In genomic region chr2:236692937-236693336, GRCh38 we compare ENCODE assay signal across 19 cellular contexts.
DNase-seq lines count a peak whose midpoint lies in the region; ATAC-seq, FAIRE-seq and TF ChIP-seq lines count a peak whose summit lies in the region.
"Had no signal": no experiment of that assay in that cellular context is flagged by ENCODE, and none has a peak within 500 bp of the region (broad histone marks: within the 10 kb centered on the region; RNA-seq: fewer than 3 reads in every experiment).

No MANE protein-coding gene starts in this region.

- no peak overlapping the region for H2AK5ac ChIP-seq in neuronal stem cell (ENCODE audit: low read depth, low read length)

- TF ChIP-seq POLR2A in esophagus muscularis mucosa (IDR thresholded peaks at IDR 0.05; ENCODE audit: low read depth): no peak

- H3K27me3 ChIP-seq in Caco-2 (replicated peaks; ENCODE audit: control insufficient read depth, insufficient read depth, low read length): no peaks in the 10 kb centered on the region
- no peaks in the 10 kb centered on the region for H3K27me3 ChIP-seq in astrocyte (ENCODE audit: insufficient read depth, low read length)
- H3K27me3 ChIP-seq in neuronal stem cell (ENCODE audit: control insufficient read depth in 3 of 3, insufficient read depth in 3 of 3, low read depth in 1 of 3, low read length in 3 of 3): no peaks in the 10 kb centered on the region
- peaks cover 0 to 14% (median 0%) of the 10 kb centered on the region in 4 donors for H3K27me3 ChIP-seq in esophagus muscularis mucosa

- no peak for TF ChIP-seq CTCF in Caco-2 (IDR thresholded peaks at IDR 0.05; ENCODE audit: insufficient read depth in 1 of 2, low read depth in 1 of 2, low read length in 1 of 2, severe bottlenecking in 1 of 2, unreplicated experiment in 1 of 2)
- no peak for TF ChIP-seq CTCF in astrocyte (IDR thresholded peaks at IDR 0.05; ENCODE audit: insufficient read depth, low read depth, low read length)
- no peak for TF ChIP-seq CTCF in esophagus muscularis mucosa (IDR thresholded peaks at IDR 0.05)

- no peak for FAIRE-seq in astrocyte (lab: Jason Lieb, UNC)
- FAIRE-seq: A549, G401.6, GM12892 had no signal

- H3K9me3 Mint-ChIP-seq in Caco-2 (ENCODE audit: unreplicated experiment) (no peaks in the 10 kb centered on the region), astrocyte (ENCODE audit: unreplicated experiment) (no peaks in the 10 kb centered on the region)
- H3K9me3 Mint-ChIP-seq in activated CD8-positive, alpha-beta T cell treated with anti-CD3 and anti-CD28 coated beads, Interleukin-2, amount 10 ng/mL, durations not matched to agents 7 days and 5 days (ENCODE audit: insufficient read depth): no peaks in the 10 kb centered on the region
- H3K9me3 Mint-ChIP-seq: GM23338, H9 had no signal

- BruUV-seq in Caco-2 (replicated peaks; lab: Mats Ljungman, UMichigan): no TSS peak

- no peak overlapping the region for H4K91ac ChIP-seq in neuronal stem cell (ENCODE audit: low read depth, low read length, poor library complexity)

- no peak for DNase-seq in Caco-2
- DNase-seq in astrocyte (ENCODE audit: low read depth): no peak
- DNase-seq in neuronal stem cell (ENCODE audit: low spot score): no peak
- no peak for DNase-seq in activated CD8-positive, alpha-beta T cell treated with anti-CD3 and anti-CD28 coated beads, Interleukin-2, amount 10 ng/mL, durations not matched to agents 7 days and 5 days
- no peak for DNase-seq in esophagus muscularis mucosa (ENCODE audit: extremely low spot score)
- DNase-seq: 8988T; ACHN; C1 segment of cervical spinal cord; CD4-positive, alpha-beta memory T cell; COR-L47; DMS153; DND-41; H9 had no signal

- no peak overlapping the region for H4K8ac ChIP-seq in neuronal stem cell (ENCODE audit: low read depth, low read length)

- no peak overlapping the region for H3K4me3 ChIP-seq in Caco-2 (ENCODE audit: low read depth, low read length)
- H3K4me3 ChIP-seq in astrocyte (ENCODE audit: insufficient read depth, low read depth, low read length): no peak overlapping the region
- H3K4me3 ChIP-seq in neuronal stem cell (ENCODE audit: low read length in 2 of 2): no peak overlapping the region
- H3K4me3 ChIP-seq in esophagus muscularis mucosa: no peak overlapping the region
- H3K4me3 ChIP-seq: A549, GM23338 had no signal

- H3K9me3 ChIP-seq in Caco-2: no peaks in the 10 kb centered on the region
- H3K9me3 ChIP-seq in astrocyte (ENCODE audit: insufficient read depth, low read depth, low read length): no peaks in the 10 kb centered on the region
- H3K9me3 ChIP-seq in neuronal stem cell (replicated peaks in 1 of 2; ENCODE audit: control insufficient read depth in 2 of 2, insufficient read depth in 1 of 2, low read depth in 1 of 2, low read length in 2 of 2): no peaks in the 10 kb centered on the region
- no peaks in the 10 kb centered on the region for H3K9me3 ChIP-seq in esophagus muscularis mucosa
- H3K9me3 ChIP-seq: A549 had no signal

- intact Hi-C loops in Caco-2 (cut with micrococcal nuclease; ENCODE audit: unreplicated experiment) (loop anchor here (1.0 to 10.0 kb wide), 3 partner anchors 52 to 332 kb away; no protein-coding TSS in a partner anchor), esophagus muscularis mucosa (cut with DNase I) (no loop called here)

- H3K4me3 Mint-ChIP-seq in Caco-2 (ENCODE audit: unreplicated experiment) (no peak overlapping the region), astrocyte (ENCODE audit: unreplicated experiment) (no peak overlapping the region)
- no peak overlapping the region for H3K4me3 Mint-ChIP-seq in activated CD8-positive, alpha-beta T cell treated with anti-CD3 and anti-CD28 coated beads, Interleukin-2, amount 10 ng/mL, durations not matched to agents 7 days and 5 days
- H3K4me3 Mint-ChIP-seq: CD4-positive, alpha-beta memory T cell; GM23338; H9 had no signal

- no peak overlapping the region for H3K23ac ChIP-seq in neuronal stem cell (ENCODE audit: low read depth, low read length, poor library complexity)

- ATAC-seq in activated CD8-positive, alpha-beta T cell treated with anti-CD3 and anti-CD28 coated beads, Interleukin-2, amount 10 ng/mL, durations not matched to agents 7 days and 5 days: no peak
- ATAC-seq in GM21381 (IDR thresholded peaks at IDR 0.05; ENCODE audit: unreplicated experiment): no peak
- ATAC-seq: A549, HCT116 had no signal

- no peak overlapping the region for H2BK5ac ChIP-seq in neuronal stem cell (ENCODE audit: low read length)

- no peak for TF ChIP-seq EP300 in esophagus muscularis mucosa (IDR thresholded peaks at IDR 0.05)

- H2BK120ac ChIP-seq in neuronal stem cell (ENCODE audit: low read depth, low read length): no peak overlapping the region

- H3K27me3 Mint-ChIP-seq in Caco-2 (ENCODE audit: insufficient read depth, unreplicated experiment) (no peaks in the 10 kb centered on the region), astrocyte (ENCODE audit: low read depth, unreplicated experiment) (peaks cover 5% of the 10 kb centered on the region)
- H3K27me3 Mint-ChIP-seq in activated CD8-positive, alpha-beta T cell treated with anti-CD3 and anti-CD28 coated beads, Interleukin-2, amount 10 ng/mL, durations not matched to agents 7 days and 5 days (ENCODE audit: low read depth): no peaks in the 10 kb centered on the region

- H3K14ac ChIP-seq in neuronal stem cell (ENCODE audit: low read length): no peak overlapping the region

- H3K9ac ChIP-seq in astrocyte (ENCODE audit: low read length) (no peak overlapping the region), neuronal stem cell (ENCODE audit: low read depth, low read length, poor library complexity) (no peak overlapping the region)

- H3K4me1 Mint-ChIP-seq in Caco-2 (ENCODE audit: low read depth, unreplicated experiment) (peaks cover 13% of the 10 kb centered on the region), astrocyte (ENCODE audit: low read depth, unreplicated experiment) (peaks cover 45% of the 10 kb centered on the region)
- no peaks in the 10 kb centered on the region for H3K4me1 Mint-ChIP-seq in activated CD8-positive, alpha-beta T cell treated with anti-CD3 and anti-CD28 coated beads, Interleukin-2, amount 10 ng/mL, durations not matched to agents 7 days and 5 days (ENCODE audit: low read depth)

- peak overlapping the region; percentile 39 for H3K18ac ChIP-seq in neuronal stem cell (ENCODE audit: low read length)

- H2AFZ ChIP-seq in astrocyte (ENCODE audit: low read depth, low read length) (no peak overlapping the region), neuronal stem cell (ENCODE audit: low read length) (no peak overlapping the region)
- H2AFZ ChIP-seq: GM23338 had no signal

- H3K79me2 ChIP-seq in astrocyte (ENCODE audit: insufficient read depth, low read length): no peaks in the 10 kb centered on the region

- H3K4ac ChIP-seq in neuronal stem cell (ENCODE audit: low read length): no peak overlapping the region

- H4K20me1 ChIP-seq in astrocyte (ENCODE audit: insufficient read depth, low read length): no peaks in the 10 kb centered on the region

- POLR2A ChIA-PET in Caco-2 (lab: Charles Lee): no interaction called here
- POLR2A ChIA-PET in activated CD8-positive, alpha-beta T cell treated with anti-CD3 and anti-CD28 coated beads, Interleukin-2, amount 10 ng/mL, durations not matched to agents 7 days and 5 days (lab: Charles Lee): no interaction called here

- H3K36me3 Mint-ChIP-seq in Caco-2 (ENCODE audit: insufficient read depth, unreplicated experiment): no peaks in the 10 kb centered on the region
- no peaks in the 10 kb centered on the region for H3K36me3 Mint-ChIP-seq in astrocyte (ENCODE audit: low read depth, unreplicated experiment)
- no peaks in the 10 kb centered on the region for H3K36me3 Mint-ChIP-seq in activated CD8-positive, alpha-beta T cell treated with anti-CD3 and anti-CD28 coated beads, Interleukin-2, amount 10 ng/mL, durations not matched to agents 7 days and 5 days (ENCODE audit: low read depth)
- H3K36me3 Mint-ChIP-seq: CD4-positive, alpha-beta memory T cell had no signal

- H3K4me2 ChIP-seq in astrocyte (ENCODE audit: low read length): no peak overlapping the region
- H3K4me2 ChIP-seq in neuronal stem cell (ENCODE audit: insufficient read depth, low read length, poor library complexity, severe bottlenecking): no peak overlapping the region
- H3K4me2 ChIP-seq: A549, GM23338 had no signal

- no peaks in the 10 kb centered on the region for H3K36me3 ChIP-seq in Caco-2 (ENCODE audit: control insufficient read depth, insufficient read depth, low read length)
- H3K36me3 ChIP-seq in astrocyte (ENCODE audit: insufficient read depth, low read length): no peaks in the 10 kb centered on the region
- no peaks in the 10 kb centered on the region for H3K36me3 ChIP-seq in neuronal stem cell (replicated peaks in 1 of 2; ENCODE audit: control insufficient read depth in 2 of 2, insufficient read depth in 2 of 2, low read length in 2 of 2)
- H3K36me3 ChIP-seq in esophagus muscularis mucosa: no peaks in the 10 kb centered on the region

- H3K79me1 ChIP-seq in neuronal stem cell (ENCODE audit: low read depth, low read length): no peaks in the 10 kb centered on the region

- no CpG with 5 or more reads among the region's 7 CpGs for WGBS in neuronal stem cell (ENCODE audit: extremely low coverage in 2 of 2, insufficient read length in 2 of 2, insufficient replicate concordance in 1 of 2), 2 donors
- 90% methylated on average over 7 of the region's 7 CpGs for WGBS in esophagus muscularis mucosa

- no peak overlapping the region for H2BK12ac ChIP-seq in neuronal stem cell (ENCODE audit: low read length)

- H3K4me1 ChIP-seq in Caco-2 (peaks cover 18% of the 10 kb centered on the region), astrocyte (ENCODE audit: insufficient read depth, low read length) (peaks cover 25% of the 10 kb centered on the region), neuronal stem cell (ENCODE audit: control insufficient read depth in 2 of 2, insufficient read depth in 1 of 2, low read depth in 1 of 2, low read length in 2 of 2) (peaks cover 21 to 32% of the 10 kb centered on the region in 2 donors), esophagus muscularis mucosa (peaks cover 4 to 14% (median 8%) of the 10 kb centered on the region in 4 donors)

- H3K27ac ChIP-seq in astrocyte (ENCODE audit: low read depth, low read length) (no peak overlapping the region), neuronal stem cell (replicated peaks; ENCODE audit: low read length) (no peak overlapping the region), esophagus muscularis mucosa (replicated peaks in 1 of 4) (no peak overlapping the region)
- H3K27ac ChIP-seq: A549 had no signal

- CTCF ChIA-PET in Caco-2 (lab: Charles Lee): no interaction called here
- CTCF ChIA-PET in activated CD8-positive, alpha-beta T cell treated with anti-CD3 and anti-CD28 coated beads, Interleukin-2, amount 10 ng/mL, durations not matched to agents 7 days and 5 days (lab: Charles Lee): no interaction called here

- H2BK15ac ChIP-seq in neuronal stem cell (ENCODE audit: low read length): no peak overlapping the region

- H3K27ac Mint-ChIP-seq in Caco-2 (ENCODE audit: unreplicated experiment) (peak overlapping the region; percentile 69), astrocyte (ENCODE audit: unreplicated experiment) (peak overlapping the region; percentile 88)
- no peak overlapping the region for H3K27ac Mint-ChIP-seq in activated CD8-positive, alpha-beta T cell treated with anti-CD3 and anti-CD28 coated beads, Interleukin-2, amount 10 ng/mL, durations not matched to agents 7 days and 5 days
- H3K27ac Mint-ChIP-seq: CD4-positive, alpha-beta memory T cell; GM23338 had no signal
